In the genomic region with DNA sequence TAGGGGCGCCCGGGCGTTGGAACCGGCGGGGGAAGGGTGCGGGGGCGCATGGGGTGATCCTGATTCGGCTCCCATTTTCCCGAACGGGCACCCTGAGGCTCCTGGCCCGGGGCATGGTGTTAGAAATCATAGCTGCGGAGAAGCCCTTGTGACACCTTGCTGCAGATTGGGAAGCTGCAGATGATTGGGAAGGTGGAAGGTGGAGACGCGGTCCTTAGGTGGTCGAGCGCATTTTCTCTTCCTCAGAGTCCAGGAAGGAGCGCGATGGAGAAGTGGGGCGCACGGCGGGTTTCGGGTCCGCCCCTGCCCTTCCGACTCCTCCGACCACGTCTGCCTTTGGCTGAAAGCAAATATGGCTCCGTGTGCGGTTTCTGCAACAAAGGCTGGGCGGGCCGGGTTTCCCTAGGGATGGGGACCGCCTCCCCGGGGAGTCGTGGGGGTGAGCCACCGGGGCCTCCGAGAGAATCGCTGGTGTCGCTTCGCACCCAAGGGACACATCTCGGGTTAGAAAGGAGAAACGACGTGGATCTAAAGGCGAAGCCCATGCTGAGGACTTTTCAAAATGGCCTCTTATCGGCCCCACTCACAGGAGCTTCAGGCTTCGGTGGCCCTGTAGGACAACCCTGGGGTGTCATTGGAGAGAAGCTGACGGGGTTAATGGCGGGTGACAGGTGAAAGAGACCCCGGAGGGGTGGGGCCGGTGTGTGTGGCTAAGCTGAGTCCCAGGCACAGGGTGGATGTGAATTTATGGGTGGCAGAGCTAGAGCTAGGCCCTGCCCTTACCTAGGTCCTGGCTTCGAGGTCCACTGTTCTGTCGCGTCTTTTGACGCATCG, we compare ENCODE assay signal across 1 cellular context.
A peak's percentile ranks its signal among the peaks of the same experiment; 100 is the strongest.
TF ChIP-seq lines count a peak whose summit lies in the region.

No MANE protein-coding gene starts in this region.

TF ChIP-seq in HepG2, 621 proteins besides CTCF, POLR2A, EP300 and RAD21 (continues in another document):
- TF ChIP-seq HOXA5 (CRISPR knock-in tag; IDR thresholded peaks at IDR 0.05) (no peak; the same call in 1 of the 2 replicates), RBFOX2 (IDR thresholded peaks at IDR 0.05; ENCODE audit: low read depth, low read length) (no peak), ZNF230 (CRISPR knock-in tag; IDR thresholded peaks at IDR 0.05) (no peak; the same call in 1 of the 2 replicates), NR3C1 (CRISPR knock-in tag; IDR thresholded peaks at IDR 0.05) (no peak), ZNF790 (CRISPR knock-in tag; IDR thresholded peaks at IDR 0.05; ENCODE audit: borderline replicate concordance) (no peak), GFI1 (CRISPR knock-in tag; IDR thresholded peaks at IDR 0.05; ENCODE audit: borderline replicate concordance) (no peak), ZNF343 (CRISPR knock-in tag; IDR thresholded peaks at IDR 0.05) (no peak), HOXA7 (CRISPR knock-in tag; IDR thresholded peaks at IDR 0.05) (no peak), ZNF83 (CRISPR knock-in tag; IDR thresholded peaks at IDR 0.05; ENCODE audit: borderline replicate concordance) (no peak), ZMYM3 (CRISPR knock-in tag; IDR thresholded peaks at IDR 0.05) (no peak), NFE2L1 (CRISPR knock-in tag; IDR thresholded peaks at IDR 0.05; ENCODE audit: borderline replicate concordance) (no peak), ZNF33A (CRISPR knock-in tag; IDR thresholded peaks at IDR 0.05; ENCODE audit: borderline replicate concordance) (no peak), SOX6 (IDR thresholded peaks at IDR 0.05) (no peak), SOX6 (CRISPR knock-in tag; IDR thresholded peaks at IDR 0.05) (no peak), HNRNPK (IDR thresholded peaks at IDR 0.05; ENCODE audit: low read depth, low read length, poor library complexity, severe bottlenecking) (no peak), SRF (IDR thresholded peaks at IDR 0.05; ENCODE audit: low read depth, low read length) (no peak), ZNF672 (CRISPR knock-in tag; IDR thresholded peaks at IDR 0.05) (0 out of 2 replicates have a peak, but pooled peaks have one; percentile 15), SIX4 (CRISPR knock-in tag; IDR thresholded peaks at IDR 0.05) (no peak), ZNF713 (CRISPR knock-in tag; IDR thresholded peaks at IDR 0.05) (no peak), ZNF709 (CRISPR knock-in tag; IDR thresholded peaks at IDR 0.05) (no peak), ZNF546 (CRISPR knock-in tag; conservative IDR thresholded peaks at IDR 0.05) (no peak), ZNF430 (CRISPR knock-in tag; IDR thresholded peaks at IDR 0.05) (no peak), TCF7 (IDR thresholded peaks at IDR 0.05; ENCODE audit: low read depth) (no peak), ZFX (CRISPR knock-in tag; IDR thresholded peaks at IDR 0.05; ENCODE audit: low read depth) (peak; percentile 58), SALL1 (CRISPR knock-in tag; IDR thresholded peaks at IDR 0.05) (no peak), CEBPB (IDR thresholded peaks at IDR 0.05; ENCODE audit: borderline replicate concordance, low read depth, low read length) (no peak), ZNF510 (CRISPR knock-in tag; IDR thresholded peaks at IDR 0.05; ENCODE audit: low read depth) (no peak)
- TF ChIP-seq, protein P1, sequence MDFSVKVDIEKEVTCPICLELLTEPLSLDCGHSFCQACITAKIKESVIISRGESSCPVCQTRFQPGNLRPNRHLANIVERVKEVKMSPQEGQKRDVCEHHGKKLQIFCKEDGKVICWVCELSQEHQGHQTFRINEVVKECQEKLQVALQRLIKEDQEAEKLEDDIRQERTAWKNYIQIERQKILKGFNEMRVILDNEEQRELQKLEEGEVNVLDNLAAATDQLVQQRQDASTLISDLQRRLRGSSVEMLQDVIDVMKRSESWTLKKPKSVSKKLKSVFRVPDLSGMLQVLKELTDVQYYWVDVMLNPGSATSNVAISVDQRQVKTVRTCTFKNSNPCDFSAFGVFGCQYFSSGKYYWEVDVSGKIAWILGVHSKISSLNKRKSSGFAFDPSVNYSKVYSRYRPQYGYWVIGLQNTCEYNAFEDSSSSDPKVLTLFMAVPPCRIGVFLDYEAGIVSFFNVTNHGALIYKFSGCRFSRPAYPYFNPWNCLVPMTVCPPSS (IDR thresholded peaks at IDR 0.05) = no peak
- TF ChIP-seq, protein P2, sequence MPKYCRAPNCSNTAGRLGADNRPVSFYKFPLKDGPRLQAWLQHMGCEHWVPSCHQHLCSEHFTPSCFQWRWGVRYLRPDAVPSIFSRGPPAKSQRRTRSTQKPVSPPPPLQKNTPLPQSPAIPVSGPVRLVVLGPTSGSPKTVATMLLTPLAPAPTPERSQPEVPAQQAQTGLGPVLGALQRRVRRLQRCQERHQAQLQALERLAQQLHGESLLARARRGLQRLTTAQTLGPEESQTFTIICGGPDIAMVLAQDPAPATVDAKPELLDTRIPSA (CRISPR knock-in tag; IDR thresholded peaks at IDR 0.05; ENCODE audit: borderline replicate concordance) = 0 out of 2 replicates have a peak, but pooled peaks have one; percentile 18
- TF ChIP-seq, protein P3, sequence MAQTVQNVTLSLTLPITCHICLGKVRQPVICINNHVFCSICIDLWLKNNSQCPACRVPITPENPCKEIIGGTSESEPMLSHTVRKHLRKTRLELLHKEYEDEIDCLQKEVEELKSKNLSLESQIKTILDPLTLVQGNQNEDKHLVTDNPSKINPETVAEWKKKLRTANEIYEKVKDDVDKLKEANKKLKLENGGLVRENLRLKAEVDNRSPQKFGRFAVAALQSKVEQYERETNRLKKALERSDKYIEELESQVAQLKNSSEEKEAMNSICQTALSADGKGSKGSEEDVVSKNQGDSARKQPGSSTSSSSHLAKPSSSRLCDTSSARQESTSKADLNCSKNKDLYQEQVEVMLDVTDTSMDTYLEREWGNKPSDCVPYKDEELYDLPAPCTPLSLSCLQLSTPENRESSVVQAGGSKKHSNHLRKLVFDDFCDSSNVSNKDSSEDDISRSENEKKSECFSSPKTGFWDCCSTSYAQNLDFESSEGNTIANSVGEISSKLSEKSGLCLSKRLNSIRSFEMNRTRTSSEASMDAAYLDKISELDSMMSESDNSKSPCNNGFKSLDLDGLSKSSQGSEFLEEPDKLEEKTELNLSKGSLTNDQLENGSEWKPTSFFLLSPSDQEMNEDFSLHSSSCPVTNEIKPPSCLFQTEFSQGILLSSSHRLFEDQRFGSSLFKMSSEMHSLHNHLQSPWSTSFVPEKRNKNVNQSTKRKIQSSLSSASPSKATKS (CRISPR knock-in tag; IDR thresholded peaks at IDR 0.05) = no peak
- TF ChIP-seq, protein P4, sequence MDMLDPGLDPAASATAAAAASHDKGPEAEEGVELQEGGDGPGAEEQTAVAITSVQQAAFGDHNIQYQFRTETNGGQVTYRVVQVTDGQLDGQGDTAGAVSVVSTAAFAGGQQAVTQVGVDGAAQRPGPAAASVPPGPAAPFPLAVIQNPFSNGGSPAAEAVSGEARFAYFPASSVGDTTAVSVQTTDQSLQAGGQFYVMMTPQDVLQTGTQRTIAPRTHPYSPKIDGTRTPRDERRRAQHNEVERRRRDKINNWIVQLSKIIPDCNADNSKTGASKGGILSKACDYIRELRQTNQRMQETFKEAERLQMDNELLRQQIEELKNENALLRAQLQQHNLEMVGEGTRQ (IDR thresholded peaks at IDR 0.05; ENCODE audit: low read depth, low read length) = no peak
- TF ChIP-seq, protein P4 (CRISPR knock-in tag; IDR thresholded peaks at IDR 0.05; ENCODE audit: borderline replicate concordance) = no peak
- TF ChIP-seq, protein P5, sequence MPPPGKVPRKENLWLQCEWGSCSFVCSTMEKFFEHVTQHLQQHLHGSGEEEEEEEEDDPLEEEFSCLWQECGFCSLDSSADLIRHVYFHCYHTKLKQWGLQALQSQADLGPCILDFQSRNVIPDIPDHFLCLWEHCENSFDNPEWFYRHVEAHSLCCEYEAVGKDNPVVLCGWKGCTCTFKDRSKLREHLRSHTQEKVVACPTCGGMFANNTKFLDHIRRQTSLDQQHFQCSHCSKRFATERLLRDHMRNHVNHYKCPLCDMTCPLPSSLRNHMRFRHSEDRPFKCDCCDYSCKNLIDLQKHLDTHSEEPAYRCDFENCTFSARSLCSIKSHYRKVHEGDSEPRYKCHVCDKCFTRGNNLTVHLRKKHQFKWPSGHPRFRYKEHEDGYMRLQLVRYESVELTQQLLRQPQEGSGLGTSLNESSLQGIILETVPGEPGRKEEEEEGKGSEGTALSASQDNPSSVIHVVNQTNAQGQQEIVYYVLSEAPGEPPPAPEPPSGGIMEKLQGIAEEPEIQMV (CRISPR knock-in tag; IDR thresholded peaks at IDR 0.05; ENCODE audit: low read depth) = no peak
- TF ChIP-seq, protein P6, sequence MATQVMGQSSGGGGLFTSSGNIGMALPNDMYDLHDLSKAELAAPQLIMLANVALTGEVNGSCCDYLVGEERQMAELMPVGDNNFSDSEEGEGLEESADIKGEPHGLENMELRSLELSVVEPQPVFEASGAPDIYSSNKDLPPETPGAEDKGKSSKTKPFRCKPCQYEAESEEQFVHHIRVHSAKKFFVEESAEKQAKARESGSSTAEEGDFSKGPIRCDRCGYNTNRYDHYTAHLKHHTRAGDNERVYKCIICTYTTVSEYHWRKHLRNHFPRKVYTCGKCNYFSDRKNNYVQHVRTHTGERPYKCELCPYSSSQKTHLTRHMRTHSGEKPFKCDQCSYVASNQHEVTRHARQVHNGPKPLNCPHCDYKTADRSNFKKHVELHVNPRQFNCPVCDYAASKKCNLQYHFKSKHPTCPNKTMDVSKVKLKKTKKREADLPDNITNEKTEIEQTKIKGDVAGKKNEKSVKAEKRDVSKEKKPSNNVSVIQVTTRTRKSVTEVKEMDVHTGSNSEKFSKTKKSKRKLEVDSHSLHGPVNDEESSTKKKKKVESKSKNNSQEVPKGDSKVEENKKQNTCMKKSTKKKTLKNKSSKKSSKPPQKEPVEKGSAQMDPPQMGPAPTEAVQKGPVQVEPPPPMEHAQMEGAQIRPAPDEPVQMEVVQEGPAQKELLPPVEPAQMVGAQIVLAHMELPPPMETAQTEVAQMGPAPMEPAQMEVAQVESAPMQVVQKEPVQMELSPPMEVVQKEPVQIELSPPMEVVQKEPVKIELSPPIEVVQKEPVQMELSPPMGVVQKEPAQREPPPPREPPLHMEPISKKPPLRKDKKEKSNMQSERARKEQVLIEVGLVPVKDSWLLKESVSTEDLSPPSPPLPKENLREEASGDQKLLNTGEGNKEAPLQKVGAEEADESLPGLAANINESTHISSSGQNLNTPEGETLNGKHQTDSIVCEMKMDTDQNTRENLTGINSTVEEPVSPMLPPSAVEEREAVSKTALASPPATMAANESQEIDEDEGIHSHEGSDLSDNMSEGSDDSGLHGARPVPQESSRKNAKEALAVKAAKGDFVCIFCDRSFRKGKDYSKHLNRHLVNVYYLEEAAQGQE (IDR thresholded peaks at IDR 0.05; ENCODE audit: borderline replicate concordance in 1 of 2, low read depth in 1 of 2, low read length in 2 of 2) = no peak
- TF ChIP-seq, protein P7, sequence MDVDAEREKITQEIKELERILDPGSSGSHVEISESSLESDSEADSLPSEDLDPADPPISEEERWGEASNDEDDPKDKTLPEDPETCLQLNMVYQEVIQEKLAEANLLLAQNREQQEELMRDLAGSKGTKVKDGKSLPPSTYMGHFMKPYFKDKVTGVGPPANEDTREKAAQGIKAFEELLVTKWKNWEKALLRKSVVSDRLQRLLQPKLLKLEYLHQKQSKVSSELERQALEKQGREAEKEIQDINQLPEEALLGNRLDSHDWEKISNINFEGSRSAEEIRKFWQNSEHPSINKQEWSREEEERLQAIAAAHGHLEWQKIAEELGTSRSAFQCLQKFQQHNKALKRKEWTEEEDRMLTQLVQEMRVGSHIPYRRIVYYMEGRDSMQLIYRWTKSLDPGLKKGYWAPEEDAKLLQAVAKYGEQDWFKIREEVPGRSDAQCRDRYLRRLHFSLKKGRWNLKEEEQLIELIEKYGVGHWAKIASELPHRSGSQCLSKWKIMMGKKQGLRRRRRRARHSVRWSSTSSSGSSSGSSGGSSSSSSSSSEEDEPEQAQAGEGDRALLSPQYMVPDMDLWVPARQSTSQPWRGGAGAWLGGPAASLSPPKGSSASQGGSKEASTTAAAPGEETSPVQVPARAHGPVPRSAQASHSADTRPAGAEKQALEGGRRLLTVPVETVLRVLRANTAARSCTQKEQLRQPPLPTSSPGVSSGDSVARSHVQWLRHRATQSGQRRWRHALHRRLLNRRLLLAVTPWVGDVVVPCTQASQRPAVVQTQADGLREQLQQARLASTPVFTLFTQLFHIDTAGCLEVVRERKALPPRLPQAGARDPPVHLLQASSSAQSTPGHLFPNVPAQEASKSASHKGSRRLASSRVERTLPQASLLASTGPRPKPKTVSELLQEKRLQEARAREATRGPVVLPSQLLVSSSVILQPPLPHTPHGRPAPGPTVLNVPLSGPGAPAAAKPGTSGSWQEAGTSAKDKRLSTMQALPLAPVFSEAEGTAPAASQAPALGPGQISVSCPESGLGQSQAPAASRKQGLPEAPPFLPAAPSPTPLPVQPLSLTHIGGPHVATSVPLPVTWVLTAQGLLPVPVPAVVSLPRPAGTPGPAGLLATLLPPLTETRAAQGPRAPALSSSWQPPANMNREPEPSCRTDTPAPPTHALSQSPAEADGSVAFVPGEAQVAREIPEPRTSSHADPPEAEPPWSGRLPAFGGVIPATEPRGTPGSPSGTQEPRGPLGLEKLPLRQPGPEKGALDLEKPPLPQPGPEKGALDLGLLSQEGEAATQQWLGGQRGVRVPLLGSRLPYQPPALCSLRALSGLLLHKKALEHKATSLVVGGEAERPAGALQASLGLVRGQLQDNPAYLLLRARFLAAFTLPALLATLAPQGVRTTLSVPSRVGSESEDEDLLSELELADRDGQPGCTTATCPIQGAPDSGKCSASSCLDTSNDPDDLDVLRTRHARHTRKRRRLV (CRISPR knock-in tag; IDR thresholded peaks at IDR 0.05) = no peak
- TF ChIP-seq, protein P8, sequence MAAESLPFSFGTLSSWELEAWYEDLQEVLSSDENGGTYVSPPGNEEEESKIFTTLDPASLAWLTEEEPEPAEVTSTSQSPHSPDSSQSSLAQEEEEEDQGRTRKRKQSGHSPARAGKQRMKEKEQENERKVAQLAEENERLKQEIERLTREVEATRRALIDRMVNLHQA (CRISPR knock-in tag; IDR thresholded peaks at IDR 0.05) = no peak
